ENCODE assay signal across 8 cellular contexts in the genomic region with DNA sequence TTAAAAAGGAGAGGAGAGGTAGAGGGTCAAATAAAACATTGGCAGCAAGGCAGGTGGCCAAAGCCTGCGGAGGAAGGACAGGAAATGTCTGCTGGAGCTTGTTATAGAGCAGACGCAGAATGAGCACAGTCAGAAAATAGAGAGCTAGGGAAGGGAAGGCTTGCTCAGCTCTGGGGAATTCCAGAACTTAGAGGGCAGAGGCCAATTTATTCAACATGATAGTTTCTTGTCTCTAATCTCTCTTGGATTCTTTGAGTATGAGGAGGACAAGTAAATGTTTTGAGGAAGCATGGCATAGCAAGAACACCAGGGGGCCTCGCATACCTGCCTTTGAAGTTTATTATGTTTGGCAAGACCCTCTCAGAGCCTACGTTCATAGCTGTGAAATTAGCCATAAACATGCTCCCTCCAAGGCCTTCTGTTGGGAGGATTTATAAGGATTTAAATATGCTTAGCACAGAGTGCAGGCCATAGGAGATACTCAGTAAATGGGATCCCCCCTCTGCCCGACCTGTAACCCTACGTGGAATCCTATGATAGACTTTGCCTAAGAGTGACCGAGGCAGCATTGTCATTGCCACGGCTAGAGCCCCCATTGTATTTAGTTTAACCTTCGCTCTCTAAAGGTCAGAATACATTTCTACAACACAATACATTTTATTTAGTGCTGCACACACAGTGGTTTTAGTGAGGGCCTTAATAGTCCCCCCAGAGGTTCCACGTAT.
DNase-seq lines count a peak whose midpoint lies in the region; ATAC-seq lines count a peak whose summit lies in the region.

No MANE protein-coding gene starts in this region.

- DNase-seq in Right ventricle myocardium inferior (ENCODE audit: missing footprints) (no peak), cardiac septum (ENCODE audit: low spot score) (no peak), NCI-H774 (lab: John Stamatoyannopoulos, UW) (peak; percentile 29), astrocyte of the hippocampus (ENCODE audit: low read depth, low spot score) (peak; percentile 95), iris pigment epithelial cell (ENCODE audit: low read depth) (peak; percentile 96), putamen (ENCODE audit: low spot score) (no peak), 8988T (no peak)
- peak; percentile 29 for DNase-seq in stimulated activated CD4-positive, alpha-beta T cell treated with anti-CD3 and anti-CD28 coated beads, Interleukin-4, amount 100 ng/mL, for 1 hour

- peak; percentile 60 for ATAC-seq in Right ventricle myocardium inferior

- intact Hi-C loops in Right ventricle myocardium inferior (cut with DNase I) (loop anchor here (5.0 kb wide), 2 partner anchors 360 to 495 kb away; a partner anchor contains a TSS), cardiac septum (cut with DNase I) (no loop called here)

Comparison
In these comparisons a context has a peak if more than half of its experiments do, and no peak if none do; other contexts are left out.
1. DNase-seq: peak in NCI-H774 (single experiment), astrocyte of the hippocampus (single experiment), iris pigment epithelial cell (single experiment) and stimulated activated CD4-positive, alpha-beta T cell treated with anti-CD3 and anti-CD28 coated beads, Interleukin-4, amount 100 ng/mL, for 1 hour (single experiment); none in Right ventricle myocardium inferior (single experiment), cardiac septum (single experiment), putamen (single experiment) and 8988T (single experiment).